In genomic region chr12:117093431-117093830, GRCh38 we compare ENCODE assay signal across 24 cellular contexts. TPM values are rescaled to one million over a fixed set of nuclear protein-coding genes. Genes with fewer than 3 reads are reported as not detected.
DNase-seq lines count a peak whose midpoint lies in the region; ATAC-seq, FAIRE-seq and TF ChIP-seq lines count a peak whose summit lies in the region.
"Had no signal": no experiment of that assay in that cellular context is flagged by ENCODE, and none has a peak within 500 bp of the region (broad histone marks: within the 10 kb centered on the region; RNA-seq: fewer than 3 reads in every experiment).

No MANE protein-coding gene starts in this region.

- H3K4me3 Mint-ChIP-seq in Calu3 (ENCODE audit: low read depth, unreplicated experiment): peak overlapping the region; percentile 97
- H3K4me3 Mint-ChIP-seq in osteocyte (ENCODE audit: unreplicated experiment): no peak overlapping the region
- H3K4me3 Mint-ChIP-seq: B cell had no signal

- no peak overlapping the region for H2AFZ ChIP-seq in K562 (ENCODE audit: low read depth, low read length)

- peaks cover 48% of the 10 kb centered on the region for H3K4me1 ChIP-seq in BLaER1
- H3K4me1 ChIP-seq in K562 (replicated peaks in 1 of 2; ENCODE audit: control insufficient read depth in 2 of 2, insufficient read depth in 2 of 2, low read length in 2 of 2): peaks cover 11 to 27% of the 10 kb centered on the region in 2 experiments; a peak in 4 of 5 replicates
- H3K4me1 ChIP-seq in pancreas: peaks cover 48 to 65% (median 52%) of the 10 kb centered on the region in 3 donors

- intact Hi-C loops in Calu3 (cut with micrococcal nuclease; ENCODE audit: unreplicated experiment) (loop anchor here (5.0 kb wide), 2 partner anchors 49 to 51 kb away; no protein-coding TSS in a partner anchor), K562 (cut with micrococcal nuclease) (no loop called here), pancreas (cut with DNase I) (no loop called here)

- H3K27me3 Mint-ChIP-seq in Calu3 (ENCODE audit: unreplicated experiment) (no peaks in the 10 kb centered on the region), osteocyte (ENCODE audit: unreplicated experiment) (peaks cover 76% of the 10 kb centered on the region)

- POLR2A ChIA-PET in K562 (lab: Yijun Ruan, JAX): no interaction called here

- BruUV-seq in Calu3 (replicated peaks; lab: Mats Ljungman, UMichigan): no TSS peak
- BruUV-seq in K562 (replicated peaks; lab: Mats Ljungman, UMichigan): no TSS peak

- H3K79me2 ChIP-seq in K562 (ENCODE audit: control insufficient read depth, insufficient read depth, low read length): peaks cover 43% of the 10 kb centered on the region

- WGBS in K562 (ENCODE audit: insufficient coverage, low coverage, missing lambda C conversion rate): 80% methylated on average over 10 of the region's 11 CpGs
- 74 to 76% methylated on average over 11 of the region's 11 CpGs for WGBS in pancreas, 2 donors

- DNase-seq in Calu3 (no peak), K562 (ENCODE audit: extremely low read depth in 1 of 4, low spot score in 3 of 4) (no peak), pancreas (peak in 1 of 6 donors; percentile 43), HK-2 (ENCODE audit: unreplicated experiment) (no peak), NCI-H345 (lab: John Stamatoyannopoulos, UW) (no peak), osteocyte (ENCODE audit: extremely low spot score, unreplicated experiment) (no peak)
- DNase-seq: DMS153; KG1; NCI-H1048; NCI-H1417; NCI-H1694; NCI-H2029 treated with DMSO at 0.1 percent for 48 hours; NCI-H446; NCI-H524 treated with DMSO at 0.1 percent for 48 hours; NK-92 treated with Interleukin-12 subunit alpha and Interleukin-12 subunit beta, amount 100 ng/mL, for 24 hours; PC-3; SK-N-SH; SW 1271 had no signal

- H3K4me1 Mint-ChIP-seq in Calu3 (ENCODE audit: low read depth, unreplicated experiment): peaks cover 81% of the 10 kb centered on the region
- H3K4me1 Mint-ChIP-seq in osteocyte (ENCODE audit: unreplicated experiment): peaks cover 3% of the 10 kb centered on the region

- H3K36me3 Mint-ChIP-seq in Calu3 (ENCODE audit: insufficient read depth, unreplicated experiment) (peaks cover 100% of the 10 kb centered on the region), osteocyte (ENCODE audit: unreplicated experiment) (peaks cover 4% of the 10 kb centered on the region)

- TF ChIP-seq CTCF in Calu3 (IDR thresholded peaks at IDR 0.05; ENCODE audit: unreplicated experiment): no peak
- no peak for TF ChIP-seq CTCF in K562 (IDR thresholded peaks at IDR 0.05 in 2 of 3, conservative IDR thresholded peaks at IDR 0.05 in 1 of 3; ENCODE audit: insufficient read depth in 2 of 3, low read depth in 1 of 3, low read length in 3 of 3)
- TF ChIP-seq CTCF in pancreas (IDR thresholded peaks at IDR 0.05): no peak
- TF ChIP-seq CTCF in osteocyte (IDR thresholded peaks at IDR 0.05): no peak

- H4K20me1 ChIP-seq in BLaER1 (peaks cover 55% of the 10 kb centered on the region), K562 (replicated peaks; ENCODE audit: control insufficient read depth, insufficient read depth, low read length) (peaks cover 5% of the 10 kb centered on the region)

- H3K27ac ChIP-seq in BLaER1 (no peak overlapping the region), K562 (ENCODE audit: extremely low read depth, low read depth, low read length) (no peak overlapping the region), pancreas (peak overlapping the region; percentile 7 to 96 (median 52))
- H3K27ac ChIP-seq: A549 had no signal

- TF ChIP-seq EP300 in K562 (IDR thresholded peaks at IDR 0.05; ENCODE audit: low read length): no peak

- H3K9me1 ChIP-seq in K562 (ENCODE audit: control insufficient read depth, insufficient read depth, low read length): no peaks in the 10 kb centered on the region

- FAIRE-seq in K562 (lab: Jason Lieb, UNC) (no peak), pancreas (lab: Jason Lieb, UNC) (no peak)
- FAIRE-seq: A549, GM18507, H54, HTR-8/SVneo had no signal

- H3K27me3 ChIP-seq in BLaER1 (peaks cover 23% of the 10 kb centered on the region), K562 (ENCODE audit: control insufficient read depth in 2 of 2, insufficient read depth in 2 of 2, low read length in 2 of 2) (no peaks in the 10 kb centered on the region), pancreas (no peaks in the 10 kb centered on the region)

- no peak for TF ChIP-seq POLR2A in K562 (conservative IDR thresholded peaks at IDR 0.05)

- CTCF ChIA-PET in Calu3 (lab: Charles Lee): interaction anchor here (0.7 kb wide), 1 partner anchor 21 kb away, joined by 3 read pairs; no protein-coding TSS in a partner anchor
- CTCF ChIA-PET in K562 (lab: Yijun Ruan, JAX; ENCODE audit: low intra/inter-chr PET ratio): no interaction called here

- in situ Hi-C loops in K562 (cut with MboI): no loop called here

- no peak overlapping the region for H3K4me3 ChIP-seq in BLaER1
- H3K4me3 ChIP-seq in K562: no peak overlapping the region
- no peak overlapping the region for H3K4me3 ChIP-seq in pancreas
- H3K4me3 ChIP-seq: A549 had no signal

- TF ChIP-seq RAD21 in K562 (CRISPR knock-in tag; conservative IDR thresholded peaks at IDR 0.05 in 1 of 2, IDR thresholded peaks at IDR 0.05 in 1 of 2): no peak

- 0 out of 2 replicates have a peak, but pooled peaks cover 4% of the 10 kb centered on the region for H3K36me3 ChIP-seq in BLaER1
- no peaks in the 10 kb centered on the region for H3K36me3 ChIP-seq in K562 (ENCODE audit: control insufficient read depth, insufficient read depth, low read length)
- H3K36me3 ChIP-seq in pancreas: no peaks in the 10 kb centered on the region

- H3K4me2 ChIP-seq in BLaER1 (peak overlapping the region; percentile 44), K562 (ENCODE audit: insufficient read depth, low read length) (no peak overlapping the region)
- H3K4me2 ChIP-seq: A549, SK-N-SH had no signal

- H3K9ac ChIP-seq in BLaER1 (no peak overlapping the region), K562 (ENCODE audit: insufficient read depth in 1 of 2, low read depth in 2 of 2, low read length in 2 of 2) (no peak overlapping the region)
- H3K9ac ChIP-seq: SK-N-SH had no signal

- H3K9me3 Mint-ChIP-seq in Calu3 (ENCODE audit: low read depth, unreplicated experiment) (no peaks in the 10 kb centered on the region), osteocyte (ENCODE audit: unreplicated experiment) (peaks cover 11% of the 10 kb centered on the region)

- H3K9me3 ChIP-seq in BLaER1 (peaks cover 21% of the 10 kb centered on the region), K562 (replicated peaks; ENCODE audit: control insufficient read depth, insufficient read depth, low read depth, low read length) (no peaks in the 10 kb centered on the region), pancreas (no peaks in the 10 kb centered on the region)
- H3K9me3 ChIP-seq: SK-N-SH had no signal

- H3K27ac Mint-ChIP-seq in Calu3 (ENCODE audit: unreplicated experiment) (peak overlapping the region; percentile 99), osteocyte (ENCODE audit: unreplicated experiment) (no peak overlapping the region)
- H3K27ac Mint-ChIP-seq: B cell had no signal

- ATAC-seq in K562 (no peak), pancreas (no peak)
- ATAC-seq: A549, PC-3 had no signal

TF ChIP-seq in K562, 482 proteins besides CTCF, POLR2A, EP300 and RAD21 (continues in another document):
- no peak for TF ChIP-seq ZNF143 (CRISPR knock-in tag; IDR thresholded peaks at IDR 0.05)
- no peak for TF ChIP-seq THRAP3 (IDR thresholded peaks at IDR 0.05; ENCODE audit: borderline replicate concordance)
- TF ChIP-seq NR0B1 (IDR thresholded peaks at IDR 0.05; ENCODE audit: partially characterized antibody): no peak
- no peak for TF ChIP-seq ZZZ3 (IDR thresholded peaks at IDR 0.05)
- peak in 1 of 2 experiments; percentile 14; a peak in 1 of 4 replicates for TF ChIP-seq KDM1A (IDR thresholded peaks at IDR 0.05)

RNA-seq across cellular contexts. Expression of gene TESC, which starts 5.8 kb away (rescaled TPM):
- total RNA-seq in Calu3 (2022): 647 and 669 TPM in 2 replicates
- total RNA-seq in K562 (2011; cell fraction: chromatin; rRNA removed; ENCODE audit: low replicate concordance): 16.2 and 42.2 TPM in 2 replicates
- 30.9 and 35.9 TPM in 2 replicates for total RNA-seq in K562 (2011; cell fraction: nucleolus; rRNA removed)
- 12.6 and 19.2 TPM in 2 replicates for total RNA-seq in K562 (2011; cell fraction: nucleoplasm; rRNA removed)
- 25.2 and 30.4 TPM in 2 replicates for total RNA-seq in K562 (2014; rRNA removed)
- 11.5 and 13.4 TPM in 2 replicates for total RNA-seq in K562 (2014; rRNA removed; fragmentation: Illumina TruSeq; extraction: Trizol)
- 11.6 and 12.6 TPM in 2 replicates for total RNA-seq in K562 (2015; rRNA removed; fragmentation: Illumina TruSeq; extraction: Trizol)
- 28.9 and 31.6 TPM in 2 replicates for total RNA-seq in K562 (2021)
- polyA plus RNA-seq in K562 (2011; rRNA removed): 21.7 and 25.3 TPM in 2 replicates
- 27.4 and 44.2 TPM in 2 replicates for polyA plus RNA-seq in K562 (2011; cell fraction: cytosol; rRNA removed)
- 24.7 and 34.1 TPM in 2 replicates for polyA plus RNA-seq in K562 (2011; cell fraction: nucleus; rRNA removed)
- 14.6 and 21.7 TPM in 2 replicates for polyA plus RNA-seq in K562 (2012)
- 17.8 and 20.7 TPM in 2 replicates for polyA plus RNA-seq in K562 (2014; fragmentation: Illumina TruSeq; extraction: Trizol)
- polyA plus RNA-seq in K562 (2014; fragmentation: Nextera tagmentation; extraction: Ambion mirVana): 1 to 10 TPM in 1 of 2 experiments, under 1 TPM in 1; 0.96 to 2.0 TPM
- polyA plus RNA-seq in K562 (2014; rRNA removed): 31.8 and 32.9 TPM in 2 replicates
- polyA minus RNA-seq in K562 (2011; rRNA and poly(A)+ RNA removed): 9.3 and 10.6 TPM in 2 replicates
- 7.7 and 8.3 TPM in 2 replicates for polyA minus RNA-seq in K562 (2011; cell fraction: cytosol; rRNA and poly(A)+ RNA removed)
- polyA minus RNA-seq in K562 (2011; cell fraction: nucleus; rRNA and poly(A)+ RNA removed): 18.8 and 20.2 TPM in 2 replicates
- total RNA-seq in pancreas: 10 to 100 TPM; 50.3 to 83.2 (median 62.1) TPM
- 10 to 100 TPM; 59.0 to 64.7 TPM for polyA plus RNA-seq in pancreas
- total RNA-seq in osteocyte: not detected in 2 replicates

Comparison
In these comparisons a context has a peak if more than half of its experiments do, and no peak if none do; other contexts are left out.
1. H3K27ac ChIP-seq: peak in pancreas (4 of 4); none in BLaER1 (single experiment) and K562 (single experiment).
2. RNA of gene TESC, which starts 5.8 kb away (total RNA-seq): 647 to 669 TPM in Calu3, 50.3 to 83.2 TPM in pancreas and 11.5 to 42.2 TPM in K562; not detected in osteocyte; every median in the first group is over 10 times any median in the second.